24 cellular contexts compared by ENCODE assay signal in genomic region chr1:214192825-214193643, GRCh38.
DNase-seq lines count a peak whose midpoint lies in the region; ATAC-seq and TF ChIP-seq lines count a peak whose summit lies in the region.
"Had no signal": no experiment of that assay in that cellular context is flagged by ENCODE, and none has a peak within 500 bp of the region (broad histone marks: within the 10 kb centered on the region; RNA-seq: fewer than 3 reads in every experiment).

No MANE protein-coding gene starts in this region.

- peaks cover 11% of the 10 kb centered on the region for H3K4me1 ChIP-seq in testis
- H3K4me1 ChIP-seq: breast epithelium, heart left ventricle had no signal

- DNase-seq in NCI-H526 (lab: John Stamatoyannopoulos, UW): peak; percentile 1 to 9
- DNase-seq in NCI-H526 treated with DMSO at 0.1 percent for 48 hours (lab: John Stamatoyannopoulos, UW): no peak
- peak; percentile 4 for DNase-seq in choroid plexus epithelial cell (ENCODE audit: low read depth)
- DNase-seq in left kidney (ENCODE audit: low read depth, low spot score): peak; percentile 46
- DNase-seq in testis: peak; percentile 64
- DNase-seq in GF-D8 (lab: John Stamatoyannopoulos, UW): no peak
- DNase-seq in superior temporal gyrus (ENCODE audit: extremely low spot score): no peak
- DNase-seq: 8988T; activated CD4-positive, CD25-positive, alpha-beta regulatory T cell; activated CD8-positive, alpha-beta T cell treated with anti-CD3 and anti-CD28 coated beads, Interleukin-2, amount 10 ng/mL, durations not matched to agents 7 days and 5 days; CD4-positive, CD25-positive, alpha-beta regulatory T cell; GM23248; heart left ventricle; MV-4-11; naive B cell; NCI-H2029 treated with DMSO at 0.1 percent for 48 hours; SIG-M5; T-helper 2 cell had no signal

- H3K36me3 ChIP-seq in testis (ENCODE audit: low read depth, missing control alignments): no peaks in the 10 kb centered on the region
- H3K36me3 ChIP-seq: breast epithelium, heart left ventricle, tibial nerve had no signal

- no peak for TF ChIP-seq CTCF in choroid plexus epithelial cell (conservative IDR thresholded peaks at IDR 0.05; ENCODE audit: low read depth, low read length)
- TF ChIP-seq CTCF in testis (IDR thresholded peaks at IDR 0.05): no peak

- TF ChIP-seq POLR2A in testis (IDR thresholded peaks at IDR 0.05): no peak

- WGBS in testis, 2 donors: 43 to 48% methylated on average over 13 of the region's 13 CpGs

- no peak overlapping the region for H3K4me3 ChIP-seq in choroid plexus epithelial cell (ENCODE audit: low read depth, low read length)
- H3K4me3 ChIP-seq in testis: no peak overlapping the region
- H3K4me3 ChIP-seq: breast epithelium, GM23248, heart left ventricle, K562, tibial nerve had no signal

- H3K9me3 ChIP-seq in testis: no peaks in the 10 kb centered on the region
- H3K9me3 ChIP-seq: breast epithelium, heart left ventricle, tibial nerve had no signal

- peak overlapping the region; percentile 7 to 27 for H3K27ac ChIP-seq in testis
- H3K27ac ChIP-seq: breast epithelium, GM23248, heart left ventricle, HL-60, tibial nerve had no signal

- intact Hi-C loops in testis (cut with DNase I; ENCODE audit: low total_unique reads): no loop called here

- no peak for ATAC-seq in GM18520 (IDR thresholded peaks at IDR 0.05; ENCODE audit: unreplicated experiment)
- ATAC-seq: activated CD8-positive, alpha-beta T cell treated with anti-CD3 and anti-CD28 coated beads, Interleukin-2, amount 10 ng/mL, durations not matched to agents 7 days and 5 days; esophagus mucosa; heart left ventricle; K562 had no signal

- H3K27me3 ChIP-seq in testis: no peaks in the 10 kb centered on the region

Comparison
In these comparisons a context has a peak if more than half of its experiments do, and no peak if none do; other contexts are left out.
1. DNase-seq: peak in NCI-H526 (2 of 2), choroid plexus epithelial cell (single experiment), left kidney (single experiment) and testis (single experiment); none in NCI-H526 treated with DMSO at 0.1 percent for 48 hours (single experiment), GF-D8 (single experiment) and superior temporal gyrus (single experiment).